In the genomic region with DNA sequence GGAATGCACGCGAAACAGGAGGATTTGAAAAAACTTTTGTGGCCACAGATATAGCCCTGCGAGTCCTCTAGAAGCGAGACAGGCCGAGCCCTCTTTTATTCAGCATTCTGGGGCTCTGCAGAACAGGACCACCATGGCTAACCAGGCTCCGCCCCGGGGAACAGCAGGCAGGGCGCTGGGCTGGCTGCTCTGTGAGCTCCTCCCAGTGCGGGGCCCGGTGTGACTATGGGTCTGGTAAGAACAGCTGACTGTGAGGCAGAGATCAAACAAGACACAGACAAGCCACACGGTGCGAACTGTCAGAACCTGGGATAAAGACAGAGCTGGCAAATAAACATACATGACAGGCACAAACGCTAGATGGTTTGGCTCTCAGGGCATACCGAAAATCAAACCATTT, we compare ENCODE assay signal across 8 cellular contexts. TPM values are rescaled to one million over a fixed set of nuclear protein-coding genes. Genes with fewer than 3 reads are reported as not detected.
DNase-seq lines count a peak whose midpoint lies in the region; ATAC-seq and TF ChIP-seq lines count a peak whose summit lies in the region.
"Had no signal": no experiment of that assay in that cellular context is flagged by ENCODE, and none has a peak within 500 bp of the region (broad histone marks: within the 10 kb centered on the region; RNA-seq: fewer than 3 reads in every experiment).

No MANE protein-coding gene starts in this region.

- WGBS in liver = 37% methylated on average over 14 of the region's 14 CpGs
- 44 to 52% methylated on average over 10 to 14 of the region's 14 CpGs for WGBS in thyroid gland, 2 donors

- H3K4me3 ChIP-seq in breast epithelium = no peak overlapping the region
- H3K4me3 ChIP-seq in liver (ENCODE audit: low read depth in 1 of 3, low read length in 3 of 3) = no peak overlapping the region
- no peak overlapping the region for H3K4me3 ChIP-seq in thyroid gland (replicated peaks in 1 of 3)
- H3K4me3 ChIP-seq: Peyer's patch had no signal

- peaks cover 3 to 6% of the 10 kb centered on the region in 2 donors for H3K4me1 ChIP-seq in breast epithelium
- peaks cover 0 to 2% (median 0%) of the 10 kb centered on the region in 4 donors for H3K4me1 ChIP-seq in liver (ENCODE audit: control insufficient read depth in 4 of 4, insufficient read depth in 4 of 4, low read length in 3 of 4)
- peaks cover 22 to 48% of the 10 kb centered on the region in 2 donors for H3K4me1 ChIP-seq in thyroid gland

- TF ChIP-seq POLR2A in breast epithelium (IDR thresholded peaks at IDR 0.05) (no peak), thyroid gland (IDR thresholded peaks at IDR 0.05) (no peak)

- TF ChIP-seq RAD21 in liver (IDR thresholded peaks at IDR 0.05) = no peak

- no peaks in the 10 kb centered on the region for H3K36me3 ChIP-seq in breast epithelium
- H3K36me3 ChIP-seq in liver (ENCODE audit: control insufficient read depth in 4 of 4, insufficient read depth in 3 of 4, low read depth in 1 of 4, low read length in 3 of 4) = no peaks in the 10 kb centered on the region
- no peaks in the 10 kb centered on the region for H3K36me3 ChIP-seq in thyroid gland
- H3K36me3 ChIP-seq: Peyer's patch had no signal

- intact Hi-C loops in breast epithelium (cut with DNase I; ENCODE audit: low total_unique reads) = no loop called here
- intact Hi-C loops in thyroid gland (cut with DNase I) = no loop called here

- H3K27me3 ChIP-seq in breast epithelium = no peaks in the 10 kb centered on the region
- H3K27me3 ChIP-seq in liver (ENCODE audit: control insufficient read depth in 4 of 4, insufficient read depth in 4 of 4, low read length in 3 of 4) = peaks cover 0 to 5% (median 0%) of the 10 kb centered on the region in 4 donors
- no peaks in the 10 kb centered on the region for H3K27me3 ChIP-seq in thyroid gland
- H3K27me3 ChIP-seq: Peyer's patch had no signal

- no peak for ATAC-seq in HG03521 (IDR thresholded peaks at IDR 0.05; ENCODE audit: unreplicated experiment)

- H3K9ac ChIP-seq in liver (ENCODE audit: low read depth in 1 of 2, low read length in 2 of 2) = no peak overlapping the region

- no peaks in the 10 kb centered on the region for H3K9me3 ChIP-seq in breast epithelium
- peaks cover 0 to 3% (median 0%) of the 10 kb centered on the region in 4 donors for H3K9me3 ChIP-seq in liver (ENCODE audit: control insufficient read depth in 4 of 4, low read length in 3 of 4)
- H3K9me3 ChIP-seq in thyroid gland = no peaks in the 10 kb centered on the region
- H3K9me3 ChIP-seq: Peyer's patch had no signal

- DNase-seq in NCI-H2227 (lab: John Stamatoyannopoulos, UW; ENCODE audit: unreplicated experiment) (peak; percentile 78), breast epithelium (ENCODE audit: low spot score in 2 of 2) (peak; percentile 7 to 68), thyroid gland (peak; percentile 40 to 43), foreskin melanocyte (no peak)
- no peak for DNase-seq in stimulated activated naive CD4-positive, alpha-beta T cell (lab: John Stamatoyannopoulos, UW)

- H3K27ac ChIP-seq in breast epithelium (peak overlapping the region in 1 of 2 donors; percentile 61), liver (ENCODE audit: low read depth in 1 of 2, low read length in 2 of 2) (peak overlapping the region; percentile 54 to 59), thyroid gland (no peak overlapping the region)

- no peak for TF ChIP-seq CTCF in breast epithelium (IDR thresholded peaks at IDR 0.05)
- no peak for TF ChIP-seq CTCF in liver (IDR thresholded peaks at IDR 0.05; ENCODE audit: low read depth, low read length, missing input control)
- no peak for TF ChIP-seq CTCF in thyroid gland (IDR thresholded peaks at IDR 0.05)

TF ChIP-seq in liver, 16 proteins besides CTCF, POLR2A, EP300 and RAD21:
- TF ChIP-seq, protein P1, sequence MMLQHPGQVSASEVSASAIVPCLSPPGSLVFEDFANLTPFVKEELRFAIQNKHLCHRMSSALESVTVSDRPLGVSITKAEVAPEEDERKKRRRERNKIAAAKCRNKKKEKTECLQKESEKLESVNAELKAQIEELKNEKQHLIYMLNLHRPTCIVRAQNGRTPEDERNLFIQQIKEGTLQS (IDR thresholded peaks at IDR 0.05) = no peak
- TF ChIP-seq FOXA1 (IDR thresholded peaks at IDR 0.05) (no peak), GABPA (IDR thresholded peaks at IDR 0.05 in 1 of 2, conservative IDR thresholded peaks at IDR 0.05 in 1 of 2) (no peak), HNF4G (IDR thresholded peaks at IDR 0.05) (no peak), FOXA2 (IDR thresholded peaks at IDR 0.05) (no peak), RXRA (IDR thresholded peaks at IDR 0.05) (no peak), TAF1 (conservative IDR thresholded peaks at IDR 0.05) (no peak), EGR1 (IDR thresholded peaks at IDR 0.05; ENCODE audit: low read depth in 2 of 2) (no peak)
- TF ChIP-seq, protein P2, sequence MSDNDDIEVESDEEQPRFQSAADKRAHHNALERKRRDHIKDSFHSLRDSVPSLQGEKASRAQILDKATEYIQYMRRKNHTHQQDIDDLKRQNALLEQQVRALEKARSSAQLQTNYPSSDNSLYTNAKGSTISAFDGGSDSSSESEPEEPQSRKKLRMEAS (IDR thresholded peaks at IDR 0.05) = no peak
- TF ChIP-seq, protein P3, sequence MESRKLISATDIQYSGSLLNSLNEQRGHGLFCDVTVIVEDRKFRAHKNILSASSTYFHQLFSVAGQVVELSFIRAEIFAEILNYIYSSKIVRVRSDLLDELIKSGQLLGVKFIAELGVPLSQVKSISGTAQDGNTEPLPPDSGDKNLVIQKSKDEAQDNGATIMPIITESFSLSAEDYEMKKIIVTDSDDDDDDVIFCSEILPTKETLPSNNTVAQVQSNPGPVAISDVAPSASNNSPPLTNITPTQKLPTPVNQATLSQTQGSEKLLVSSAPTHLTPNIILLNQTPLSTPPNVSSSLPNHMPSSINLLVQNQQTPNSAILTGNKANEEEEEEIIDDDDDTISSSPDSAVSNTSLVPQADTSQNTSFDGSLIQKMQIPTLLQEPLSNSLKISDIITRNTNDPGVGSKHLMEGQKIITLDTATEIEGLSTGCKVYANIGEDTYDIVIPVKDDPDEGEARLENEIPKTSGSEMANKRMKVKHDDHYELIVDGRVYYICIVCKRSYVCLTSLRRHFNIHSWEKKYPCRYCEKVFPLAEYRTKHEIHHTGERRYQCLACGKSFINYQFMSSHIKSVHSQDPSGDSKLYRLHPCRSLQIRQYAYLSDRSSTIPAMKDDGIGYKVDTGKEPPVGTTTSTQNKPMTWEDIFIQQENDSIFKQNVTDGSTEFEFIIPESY (IDR thresholded peaks at IDR 0.05) = no peak

RNA-seq across cellular contexts. Expression of gene PXDN, which starts 15.5 kb away (rescaled TPM):
- total RNA-seq in breast epithelium (100 to 1,000 TPM in 1 of 3 donors, 10 to 100 TPM in 2; 42.4 to 108 (median 64.2) TPM), liver (10 to 100 TPM; 19.1 to 21.5 TPM), thyroid gland (10 to 100 TPM in 3 of 4 donors, 1 to 10 TPM in 1; 6.9 to 17.3 (median 13.6) TPM)
- polyA plus RNA-seq in liver = 10 to 100 TPM in 1 of 2 donors, 1 to 10 TPM in 1; 4.2 to 14.7 TPM

Comparison
In these comparisons a context has a peak if more than half of its experiments do, and no peak if none do; other contexts are left out.
1. DNase-seq: peak in NCI-H2227 (single experiment), breast epithelium (2 of 2) and thyroid gland (2 of 2); none in stimulated activated naive CD4-positive, alpha-beta T cell (0 of 6) and foreskin melanocyte (single experiment).
2. H3K27ac ChIP-seq: peak in liver (2 of 2); none in thyroid gland (0 of 3).